Comparison of ENCODE assay signal across 14 cellular contexts in genomic region chr15:90671216-90671615, GRCh38. TPM values are rescaled to one million over a fixed set of nuclear protein-coding genes. Genes with fewer than 3 reads are reported as not detected.
DNase-seq lines count a peak whose midpoint lies in the region; ATAC-seq lines count a peak whose summit lies in the region.
"Had no signal": no experiment of that assay in that cellular context is flagged by ENCODE, and none has a peak within 500 bp of the region (broad histone marks: within the 10 kb centered on the region; RNA-seq: fewer than 3 reads in every experiment).

No MANE protein-coding gene starts in this region.

- no peaks in the 10 kb centered on the region for H3K79me2 ChIP-seq in mesendoderm (ENCODE audit: control insufficient read depth, insufficient read depth, low read length)

- no peak overlapping the region for H3K4ac ChIP-seq in mesendoderm (ENCODE audit: low read depth, low read length)

- peaks cover 48% of the 10 kb centered on the region for H3K4me1 Mint-ChIP-seq in activated naive CD4-positive, alpha-beta T cell treated with anti-CD3 and anti-CD28 coated beads, Interleukin-2, amount 10 ng/mL, durations not matched to agents 7 days and 5 days
- H3K4me1 Mint-ChIP-seq in activated T-helper 17 cell treated with anti-CD3 and anti-CD28 coated beads, Interleukin-2, amount 50 U/mL, for 72 hours, result peaks cover 5% of the 10 kb centered on the region
- H3K4me1 Mint-ChIP-seq in activated CD8-positive, alpha-beta T cell treated with anti-CD3 and anti-CD28 coated beads, Interleukin-2, amount 10 ng/mL, durations not matched to agents 7 days and 5 days (ENCODE audit: low read depth), result peaks cover 31% of the 10 kb centered on the region

- no peak overlapping the region for H3K18ac ChIP-seq in mesendoderm (ENCODE audit: low read length)

- no peaks in the 10 kb centered on the region for H3K36me3 ChIP-seq in mesendoderm (ENCODE audit: control insufficient read depth, insufficient read depth, low read length)

- H4K5ac ChIP-seq in mesendoderm (ENCODE audit: low read length), result no peak overlapping the region

- H3K23ac ChIP-seq in mesendoderm (ENCODE audit: low read length), result no peak overlapping the region

- no peak overlapping the region for H4K8ac ChIP-seq in mesendoderm (ENCODE audit: low read depth, low read length)

- ATAC-seq in activated T-helper 17 cell treated with anti-CD3 and anti-CD28 coated beads, Interleukin-2, amount 50 U/mL, for 72 hours (replicated peaks), result no peak
- ATAC-seq in activated CD8-positive, alpha-beta T cell treated with anti-CD3 and anti-CD28 coated beads, Interleukin-2, amount 10 ng/mL, durations not matched to agents 7 days and 5 days, result no peak
- ATAC-seq: GM12878 had no signal

- H3K4me1 ChIP-seq in mesendoderm (ENCODE audit: control insufficient read depth, low read depth, low read length), result no peaks in the 10 kb centered on the region
- H3K4me1 ChIP-seq: Caco-2 had no signal

- POLR2A ChIA-PET in activated CD8-positive, alpha-beta T cell treated with anti-CD3 and anti-CD28 coated beads, Interleukin-2, amount 10 ng/mL, durations not matched to agents 7 days and 5 days (lab: Charles Lee), result interaction anchor here (1.5 kb wide), 1 partner anchor 14 kb away, joined by 4 read pairs; no protein-coding TSS in a partner anchor

- peaks cover 10% of the 10 kb centered on the region for H3K36me3 Mint-ChIP-seq in activated naive CD4-positive, alpha-beta T cell treated with anti-CD3 and anti-CD28 coated beads, Interleukin-2, amount 10 ng/mL, durations not matched to agents 7 days and 5 days
- H3K36me3 Mint-ChIP-seq in activated T-helper 17 cell treated with anti-CD3 and anti-CD28 coated beads, Interleukin-2, amount 50 U/mL, for 72 hours (ENCODE audit: low read depth), result no peaks in the 10 kb centered on the region
- H3K36me3 Mint-ChIP-seq in activated CD8-positive, alpha-beta T cell treated with anti-CD3 and anti-CD28 coated beads, Interleukin-2, amount 10 ng/mL, durations not matched to agents 7 days and 5 days (ENCODE audit: low read depth), result peaks cover 10% of the 10 kb centered on the region
- H3K36me3 Mint-ChIP-seq: CD4-positive, alpha-beta memory T cell had no signal

- H3K9ac ChIP-seq in mesendoderm (ENCODE audit: low read length), result no peak overlapping the region

- no peak overlapping the region for H2AK5ac ChIP-seq in mesendoderm (ENCODE audit: low read length)

- H3K79me1 ChIP-seq in mesendoderm (ENCODE audit: low read length), result no peaks in the 10 kb centered on the region

- H2BK120ac ChIP-seq in mesendoderm (ENCODE audit: low read depth, low read length), result no peak overlapping the region

- H2BK15ac ChIP-seq in mesendoderm (replicated peaks; ENCODE audit: low read depth), result no peak overlapping the region

- CTCF ChIA-PET in activated naive CD4-positive, alpha-beta T cell treated with anti-CD3 and anti-CD28 coated beads, Interleukin-2, amount 10 ng/mL, durations not matched to agents 7 days and 5 days (lab: Charles Lee), result interaction anchor here (1.2 to 1.7 kb wide), 2 partner anchors 8 to 21 kb away, joined by 3 to 4 read pairs; no protein-coding TSS in a partner anchor
- CTCF ChIA-PET in activated CD8-positive, alpha-beta T cell treated with anti-CD3 and anti-CD28 coated beads, Interleukin-2, amount 10 ng/mL, durations not matched to agents 7 days and 5 days (lab: Charles Lee), result interaction anchor here (1.8 kb wide), 1 partner anchor 22 kb away, joined by 5 read pairs; no protein-coding TSS in a partner anchor

- no peak overlapping the region for H3K4me3 ChIP-seq in mesendoderm (ENCODE audit: low read length)
- H3K4me3 ChIP-seq: GM12878 had no signal

- no peak overlapping the region for H3K4me3 Mint-ChIP-seq in activated naive CD4-positive, alpha-beta T cell treated with anti-CD3 and anti-CD28 coated beads, Interleukin-2, amount 10 ng/mL, durations not matched to agents 7 days and 5 days
- no peak overlapping the region for H3K4me3 Mint-ChIP-seq in activated T-helper 17 cell treated with anti-CD3 and anti-CD28 coated beads, Interleukin-2, amount 50 U/mL, for 72 hours
- H3K4me3 Mint-ChIP-seq in activated CD8-positive, alpha-beta T cell treated with anti-CD3 and anti-CD28 coated beads, Interleukin-2, amount 10 ng/mL, durations not matched to agents 7 days and 5 days, result no peak overlapping the region
- H3K4me3 Mint-ChIP-seq: CD4-positive, alpha-beta memory T cell had no signal

- no peaks in the 10 kb centered on the region for H3K9me3 Mint-ChIP-seq in activated naive CD4-positive, alpha-beta T cell treated with anti-CD3 and anti-CD28 coated beads, Interleukin-2, amount 10 ng/mL, durations not matched to agents 7 days and 5 days
- H3K9me3 Mint-ChIP-seq in activated T-helper 17 cell treated with anti-CD3 and anti-CD28 coated beads, Interleukin-2, amount 50 U/mL, for 72 hours, result no peaks in the 10 kb centered on the region
- no peaks in the 10 kb centered on the region for H3K9me3 Mint-ChIP-seq in activated CD8-positive, alpha-beta T cell treated with anti-CD3 and anti-CD28 coated beads, Interleukin-2, amount 10 ng/mL, durations not matched to agents 7 days and 5 days (ENCODE audit: insufficient read depth)
- H3K9me3 Mint-ChIP-seq: CD4-positive, alpha-beta memory T cell had no signal

- no peak overlapping the region for H3K27ac ChIP-seq in mesendoderm (ENCODE audit: low read depth, low read length)

- H2BK5ac ChIP-seq in mesendoderm (ENCODE audit: low read length), result no peak overlapping the region

- no peak overlapping the region for H3K4me2 ChIP-seq in mesendoderm (ENCODE audit: low read length)

- peak overlapping the region; percentile 19 for H3K27ac Mint-ChIP-seq in activated naive CD4-positive, alpha-beta T cell treated with anti-CD3 and anti-CD28 coated beads, Interleukin-2, amount 10 ng/mL, durations not matched to agents 7 days and 5 days
- peak overlapping the region; percentile 32 for H3K27ac Mint-ChIP-seq in activated T-helper 17 cell treated with anti-CD3 and anti-CD28 coated beads, Interleukin-2, amount 50 U/mL, for 72 hours
- H3K27ac Mint-ChIP-seq in activated CD8-positive, alpha-beta T cell treated with anti-CD3 and anti-CD28 coated beads, Interleukin-2, amount 10 ng/mL, durations not matched to agents 7 days and 5 days, result no peak overlapping the region
- H3K27ac Mint-ChIP-seq: CD4-positive, alpha-beta memory T cell had no signal

- peak overlapping the region; percentile 7 for H3K56ac ChIP-seq in mesendoderm (ENCODE audit: low read length)

- no peak for DNase-seq in activated naive CD4-positive, alpha-beta T cell treated with anti-CD3 and anti-CD28 coated beads, Interleukin-2, amount 10 ng/mL, durations not matched to agents 7 days and 5 days
- no peak for DNase-seq in activated naive CD4-positive, alpha-beta T cell treated with anti-CD3 and anti-CD28 coated beads, Interleukin-2, amount 50 U/mL, for 16 hours
- DNase-seq in mesendoderm (no peak), COLO829 (ENCODE audit: low spot score) (no peak)
- DNase-seq in activated CD8-positive, alpha-beta T cell treated with anti-CD3 and anti-CD28 coated beads, Interleukin-2, amount 10 ng/mL, durations not matched to agents 7 days and 5 days, result no peak
- DNase-seq: C1 segment of cervical spinal cord; Caco-2; CD4-positive, alpha-beta memory T cell; DMS153; DND-41; GOT3; HCEC 1CT had no signal

- WGBS in mesendoderm (ENCODE audit: extremely low coverage, insufficient coverage, low lambda C conversion rate), result 100% methylated on average over 1 of the region's 4 CpGs

- H3K27me3 Mint-ChIP-seq in activated naive CD4-positive, alpha-beta T cell treated with anti-CD3 and anti-CD28 coated beads, Interleukin-2, amount 10 ng/mL, durations not matched to agents 7 days and 5 days, result peaks cover 82% of the 10 kb centered on the region
- peaks cover 3% of the 10 kb centered on the region for H3K27me3 Mint-ChIP-seq in activated T-helper 17 cell treated with anti-CD3 and anti-CD28 coated beads, Interleukin-2, amount 50 U/mL, for 72 hours
- H3K27me3 Mint-ChIP-seq in activated CD8-positive, alpha-beta T cell treated with anti-CD3 and anti-CD28 coated beads, Interleukin-2, amount 10 ng/mL, durations not matched to agents 7 days and 5 days (ENCODE audit: low read depth), result peaks cover 6% of the 10 kb centered on the region

- no peaks in the 10 kb centered on the region for H3K27me3 ChIP-seq in mesendoderm (ENCODE audit: insufficient read depth, low read length, poor library complexity)

RNA-seq across cellular contexts. Expression of gene BLM, which starts 45.9 kb away (rescaled TPM):
- total RNA-seq in activated T-helper 17 cell treated with anti-CD3 and anti-CD28 coated beads, Interleukin-2, amount 50 U/mL, for 72 hours, result 10 to 100 TPM; 68.2 to 81.4 TPM
- 33.2 TPM for polyA plus RNA-seq in mesendoderm (2013, experiment 1 of 2)
- polyA plus RNA-seq in mesendoderm (2013, experiment 2 of 2), result 30.6 TPM
- 10 to 100 TPM; 52.3 to 57.4 TPM for total RNA-seq in activated CD8-positive, alpha-beta T cell treated with anti-CD3 and anti-CD28 coated beads, Interleukin-2, amount 10 ng/mL, durations not matched to agents 7 days and 5 days
